In the genomic region with DNA sequence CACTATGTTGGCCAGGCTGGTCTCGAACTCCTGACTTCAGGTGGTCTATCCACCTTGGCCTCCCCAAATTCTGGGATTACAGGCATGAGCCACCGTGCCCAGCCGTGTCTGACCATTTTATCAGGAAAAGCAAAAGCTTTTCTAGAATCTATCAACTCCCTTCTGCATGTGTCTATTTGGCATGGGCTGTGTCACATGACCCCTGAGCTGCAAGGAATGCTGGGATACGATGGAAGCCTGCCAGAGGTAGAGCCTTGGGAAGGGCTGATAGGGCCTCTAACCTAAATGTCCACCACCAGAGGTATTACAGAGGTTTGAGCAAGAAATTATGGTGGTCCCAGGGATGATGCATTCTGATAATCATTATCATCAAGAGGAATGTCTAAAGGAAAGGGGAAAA, we compare ENCODE assay signal across 8 cellular contexts.
"Had no signal": no experiment of that assay in that cellular context is flagged by ENCODE, and none has a peak within 500 bp of the region (broad histone marks: within the 10 kb centered on the region; RNA-seq: fewer than 3 reads in every experiment).

No MANE protein-coding gene starts in this region.

- ATAC-seq: HepG2 had no signal

- DNase-seq: IMR-90, KBM-7, KG1 had no signal

- H3K27ac ChIP-seq: HL-60, KMS-11 had no signal

- FAIRE-seq: HepG2, HTR-8/SVneo had no signal

- H3K4me3 Mint-ChIP-seq: IgD-negative memory B cell had no signal

- H3K27ac Mint-ChIP-seq: IgD-negative memory B cell had no signal

- H3K4me2 ChIP-seq: KMS-11 had no signal

- H3K9ac ChIP-seq: KMS-11 had no signal

- H3K9me3 Mint-ChIP-seq: IgD-negative memory B cell had no signal

- H3K27me3 Mint-ChIP-seq: IgD-negative memory B cell had no signal
